Comparison of ENCODE assay signal across 1 cellular context in the genomic region with DNA sequence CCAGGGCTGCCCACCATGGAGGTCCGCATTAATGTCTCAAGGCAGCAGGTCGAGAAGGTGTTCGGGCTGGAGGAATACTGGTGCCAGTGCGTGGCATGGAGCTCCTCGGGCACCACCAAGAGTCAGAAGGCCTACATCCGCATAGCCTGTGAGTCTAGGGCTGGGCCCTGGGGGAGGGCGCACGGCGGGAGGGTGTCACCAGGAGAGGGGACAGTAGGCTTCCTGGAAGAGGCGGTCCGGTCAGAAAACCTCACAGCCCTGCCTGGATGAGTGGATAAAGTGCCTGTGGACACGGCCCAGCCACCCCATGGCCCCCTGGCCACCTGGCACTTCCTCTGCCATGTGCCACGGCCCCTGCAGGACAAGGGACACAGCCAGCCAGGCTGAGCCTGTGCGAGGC.
TF ChIP-seq lines count a peak whose summit lies in the region.

No MANE protein-coding gene starts in this region.

TF ChIP-seq in H1, 55 proteins besides CTCF, POLR2A, EP300 and RAD21:
- no peak for TF ChIP-seq GTF2F1 (IDR thresholded peaks at IDR 0.05; ENCODE audit: borderline replicate concordance, low read depth, low read length)
- TF ChIP-seq POU5F1 (IDR thresholded peaks at IDR 0.05; ENCODE audit: low read depth, low read length): no peak
- TF ChIP-seq POLR2AphosphoS5 (IDR thresholded peaks at IDR 0.05; ENCODE audit: low read depth, low read length): no peak
- TF ChIP-seq CHD2 (IDR thresholded peaks at IDR 0.05; ENCODE audit: low read length): no peak
- TF ChIP-seq SIX5 (IDR thresholded peaks at IDR 0.05; ENCODE audit: low read depth, low read length): no peak
- no peak for TF ChIP-seq SIRT6 (IDR thresholded peaks at IDR 0.05; ENCODE audit: low read length)
- TF ChIP-seq SP2 (IDR thresholded peaks at IDR 0.05; ENCODE audit: low read length): no peak
- no peak for TF ChIP-seq CBX5 (IDR thresholded peaks at IDR 0.05; ENCODE audit: low read depth, low read length)
- TF ChIP-seq EGR1 (IDR thresholded peaks at IDR 0.05; ENCODE audit: borderline replicate concordance, low read depth, low read length): no peak
- no peak for TF ChIP-seq KDM5A (IDR thresholded peaks at IDR 0.05; ENCODE audit: low read length)
- TF ChIP-seq KDM1A (IDR thresholded peaks at IDR 0.05; ENCODE audit: borderline replicate concordance, low read length): no peak
- no peak for TF ChIP-seq CHD1 (IDR thresholded peaks at IDR 0.05; ENCODE audit: low read depth, low read length)
- TF ChIP-seq BRCA1 (IDR thresholded peaks at IDR 0.05; ENCODE audit: low read depth, low read length): no peak
